ENCODE assay signal across 24 cellular contexts in the genomic region with DNA sequence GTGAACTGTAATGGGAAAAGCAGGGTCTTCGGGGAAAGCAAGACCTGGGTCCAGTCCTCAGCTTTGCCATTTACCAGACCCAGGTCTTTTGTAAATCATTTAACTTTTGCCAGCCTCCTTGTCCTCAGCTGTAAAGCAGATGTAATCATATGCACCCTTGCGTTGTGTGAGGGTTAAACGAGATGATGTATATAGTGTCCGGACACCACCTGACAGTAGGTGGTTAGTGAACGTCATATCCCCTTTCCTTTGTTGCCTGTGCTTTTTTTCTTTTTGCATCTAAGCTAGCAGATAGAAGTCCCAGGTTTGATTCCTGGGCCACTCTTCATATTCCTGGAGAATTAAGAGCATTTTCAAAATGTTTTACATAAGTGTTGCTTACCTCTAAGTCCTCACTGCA. TPM values are rescaled to one million over a fixed set of nuclear protein-coding genes. Genes with fewer than 3 reads are reported as not detected.
DNase-seq lines count a peak whose midpoint lies in the region; ATAC-seq and TF ChIP-seq lines count a peak whose summit lies in the region.
"Had no signal": no experiment of that assay in that cellular context is flagged by ENCODE, and none has a peak within 500 bp of the region (broad histone marks: within the 10 kb centered on the region; RNA-seq: fewer than 3 reads in every experiment).

No MANE protein-coding gene starts in this region.

- H4K20me1 ChIP-seq in Loucy (ENCODE audit: insufficient read depth, low read length, poor library complexity, severe bottlenecking) = no peaks in the 10 kb centered on the region
- H4K20me1 ChIP-seq: BLaER1 treated with 17β-estradiol and CSF1 and Interleukin-3, amounts not matched to agents 10 nM and 100 nM had no signal

- H3K27me3 ChIP-seq in Loucy (ENCODE audit: insufficient read depth, low read length, poor library complexity, severe bottlenecking) = no peaks in the 10 kb centered on the region
- H3K27me3 ChIP-seq: BLaER1 treated with 17β-estradiol and CSF1 and Interleukin-3, amounts not matched to agents 10 nM and 100 nM; brain microvascular endothelial cell; esophagus muscularis mucosa; gastrocnemius medialis; vagina had no signal

- peak; percentile 22 for ATAC-seq in stimulated activated effector memory CD8-positive, alpha-beta T cell treated with anti-CD3 and anti-CD28 coated beads, Interleukin-12 subunit alpha, Interleukin-12 subunit beta, amount 100 ng/mL, for 72 hours
- ATAC-seq in HG03460 (IDR thresholded peaks at IDR 0.05; ENCODE audit: unreplicated experiment) = no peak
- ATAC-seq: gastrocnemius medialis, Right ventricle myocardium inferior had no signal

- H3F3A ChIP-seq in Loucy (ENCODE audit: low read depth) = no peaks in the 10 kb centered on the region

- peaks cover 28% of the 10 kb centered on the region for H3K4me1 ChIP-seq in Loucy (ENCODE audit: insufficient read depth, low read length, poor library complexity, severe bottlenecking)

- no peaks in the 10 kb centered on the region for H3K27me3 Mint-ChIP-seq in activated naive CD4-positive, alpha-beta T cell treated with anti-CD3 and anti-CD28 coated beads for 36 hours (ENCODE audit: low read depth)
- H3K27me3 Mint-ChIP-seq in activated naive CD8-positive, alpha-beta T cell treated with anti-CD3 and anti-CD28 coated beads for 36 hours = no peaks in the 10 kb centered on the region

- no peaks in the 10 kb centered on the region for H3K9me3 ChIP-seq in Loucy (ENCODE audit: insufficient read depth, low read depth, low read length)
- H3K9me3 ChIP-seq: BLaER1 treated with 17β-estradiol and CSF1 and Interleukin-3, amounts not matched to agents 10 nM and 100 nM; esophagus muscularis mucosa; gastrocnemius medialis; mucosa of descending colon; thoracic aorta; vagina had no signal

- H3K79me2 ChIP-seq in Loucy (ENCODE audit: insufficient read depth, low read length) = no peaks in the 10 kb centered on the region

- no peak for TF ChIP-seq CTCF in Loucy (conservative IDR thresholded peaks at IDR 0.05; ENCODE audit: low read length)

- peak; percentile 51 for DNase-seq in activated naive CD4-positive, alpha-beta T cell treated with anti-CD3 and anti-CD28 coated beads for 36 hours
- no peak for DNase-seq in activated naive CD4-positive, alpha-beta T cell treated with anti-CD3 and anti-CD28 coated beads, Interleukin-2, amount 50 U/mL, for 16 hours
- no peak for DNase-seq in activated naive CD8-positive, alpha-beta T cell treated with anti-CD3 and anti-CD28 coated beads for 36 hours
- peak in 1 of 2 donors; percentile 47 for DNase-seq in stimulated activated effector memory CD8-positive, alpha-beta T cell treated with anti-CD3 and anti-CD28 coated beads, Interleukin-12 subunit alpha, Interleukin-12 subunit beta, amount 100 ng/mL, for 72 hours (ENCODE audit: low spot score in 2 of 2)
- DNase-seq in CD1c-positive myeloid dendritic cell (ENCODE audit: extremely low spot score) = no peak
- no peak for DNase-seq in NK-92 treated with Interleukin-12 subunit alpha and Interleukin-12 subunit beta, amount 100 ng/mL, for 24 hours (lab: John Stamatoyannopoulos, UW)
- DNase-seq: activated CD4-positive, alpha-beta T cell treated with anti-CD3 and anti-CD28 coated beads for 1 hour; brain microvascular endothelial cell; gastrocnemius medialis; HFFc6; hypothalamus; mucosa of descending colon; NCI-H1048; NCI-H1930; NCI-H2227 treated with DMSO at 0.1 percent for 48 hours had no signal

- H3K9me3 Mint-ChIP-seq in activated naive CD4-positive, alpha-beta T cell treated with anti-CD3 and anti-CD28 coated beads for 36 hours = no peaks in the 10 kb centered on the region
- peaks cover 6% of the 10 kb centered on the region for H3K9me3 Mint-ChIP-seq in activated naive CD8-positive, alpha-beta T cell treated with anti-CD3 and anti-CD28 coated beads for 36 hours
- H3K9me3 Mint-ChIP-seq in stimulated activated effector memory CD8-positive, alpha-beta T cell treated with anti-CD3 and anti-CD28 coated beads, Interleukin-12 subunit alpha, Interleukin-12 subunit beta, amount 100 ng/mL, for 72 hours = no peaks in the 10 kb centered on the region
- H3K9me3 Mint-ChIP-seq: HFFc6 had no signal

- H3K27ac Mint-ChIP-seq in activated naive CD4-positive, alpha-beta T cell treated with anti-CD3 and anti-CD28 coated beads for 36 hours = peak overlapping the region; percentile 97
- H3K27ac Mint-ChIP-seq in activated naive CD8-positive, alpha-beta T cell treated with anti-CD3 and anti-CD28 coated beads for 36 hours = peak overlapping the region; percentile 82
- peak overlapping the region; percentile 94 for H3K27ac Mint-ChIP-seq in stimulated activated effector memory CD8-positive, alpha-beta T cell treated with anti-CD3 and anti-CD28 coated beads, Interleukin-12 subunit alpha, Interleukin-12 subunit beta, amount 100 ng/mL, for 72 hours
- H3K27ac Mint-ChIP-seq: HFFc6 had no signal

- H3K4me2 ChIP-seq in Loucy (ENCODE audit: low read depth, low read length, poor library complexity, severe bottlenecking) = peak overlapping the region; percentile 29

- no peak overlapping the region for H3K4me3 ChIP-seq in Loucy (ENCODE audit: low read length, poor library complexity, severe bottlenecking)
- H3K4me3 ChIP-seq: BLaER1 treated with 17β-estradiol and CSF1 and Interleukin-3, amounts not matched to agents 10 nM and 100 nM; esophagus muscularis mucosa; gastrocnemius medialis; mucosa of descending colon; thoracic aorta; vagina had no signal

- H3K4me3 Mint-ChIP-seq in activated naive CD4-positive, alpha-beta T cell treated with anti-CD3 and anti-CD28 coated beads for 36 hours = peak overlapping the region; percentile 47
- peak overlapping the region; percentile 52 for H3K4me3 Mint-ChIP-seq in activated naive CD8-positive, alpha-beta T cell treated with anti-CD3 and anti-CD28 coated beads for 36 hours
- H3K4me3 Mint-ChIP-seq in stimulated activated effector memory CD8-positive, alpha-beta T cell treated with anti-CD3 and anti-CD28 coated beads, Interleukin-12 subunit alpha, Interleukin-12 subunit beta, amount 100 ng/mL, for 72 hours = peak overlapping the region; percentile 66
- H3K4me3 Mint-ChIP-seq: HFFc6 had no signal

- H3K36me3 ChIP-seq in Loucy (ENCODE audit: insufficient read depth, low read length) = no peaks in the 10 kb centered on the region
- H3K36me3 ChIP-seq: brain microvascular endothelial cell, esophagus muscularis mucosa, gastrocnemius medialis, thoracic aorta, vagina had no signal

- H3K36me3 Mint-ChIP-seq in activated naive CD4-positive, alpha-beta T cell treated with anti-CD3 and anti-CD28 coated beads for 36 hours (ENCODE audit: low read depth) = peaks cover 70% of the 10 kb centered on the region
- peaks cover 78% of the 10 kb centered on the region for H3K36me3 Mint-ChIP-seq in activated naive CD8-positive, alpha-beta T cell treated with anti-CD3 and anti-CD28 coated beads for 36 hours
- peaks cover 100% of the 10 kb centered on the region for H3K36me3 Mint-ChIP-seq in stimulated activated effector memory CD8-positive, alpha-beta T cell treated with anti-CD3 and anti-CD28 coated beads, Interleukin-12 subunit alpha, Interleukin-12 subunit beta, amount 100 ng/mL, for 72 hours

- H2AFZ ChIP-seq in Loucy (ENCODE audit: low read length) = peak overlapping the region; percentile 70

- no peak overlapping the region for H3K9ac ChIP-seq in Loucy (ENCODE audit: low read depth, low read length, poor library complexity, severe bottlenecking)
- H3K9ac ChIP-seq: BLaER1 treated with 17β-estradiol and CSF1 and Interleukin-3, amounts not matched to agents 10 nM and 100 nM had no signal

- H3K9me2 ChIP-seq in Loucy (replicated peaks; ENCODE audit: low read depth, low read length) = no peaks in the 10 kb centered on the region

- intact Hi-C loops in activated naive CD4-positive, alpha-beta T cell treated with anti-CD3 and anti-CD28 coated beads for 36 hours (cut with micrococcal nuclease) = loop anchor here (5.0 kb wide), 2 partner anchors 284 to 354 kb away; a partner anchor contains a TSS

- CTCF ChIA-PET in activated naive CD4-positive, alpha-beta T cell treated with anti-CD3 and anti-CD28 coated beads for 36 hours (lab: Charles Lee) = interaction anchor here (1.3 to 4.5 kb wide), 4 partner anchors 10 to 164 kb away, joined by 4 to 20 read pairs (median 6); no protein-coding TSS in a partner anchor

- H3K4me1 Mint-ChIP-seq in activated naive CD4-positive, alpha-beta T cell treated with anti-CD3 and anti-CD28 coated beads for 36 hours (ENCODE audit: low read depth) = peaks cover 90% of the 10 kb centered on the region
- H3K4me1 Mint-ChIP-seq in activated naive CD8-positive, alpha-beta T cell treated with anti-CD3 and anti-CD28 coated beads for 36 hours = peaks cover 81% of the 10 kb centered on the region
- peaks cover 77% of the 10 kb centered on the region for H3K4me1 Mint-ChIP-seq in stimulated activated effector memory CD8-positive, alpha-beta T cell treated with anti-CD3 and anti-CD28 coated beads, Interleukin-12 subunit alpha, Interleukin-12 subunit beta, amount 100 ng/mL, for 72 hours

RNA-seq across cellular contexts. Expression of a gene that starts 28.5 kb away (rescaled TPM):
- 10 to 100 TPM; 76.5 to 82.9 TPM for total RNA-seq in activated naive CD4-positive, alpha-beta T cell treated with anti-CD3 and anti-CD28 coated beads for 36 hours
- total RNA-seq in activated naive CD8-positive, alpha-beta T cell treated with anti-CD3 and anti-CD28 coated beads for 36 hours = 10 to 100 TPM; 39.8 to 40.2 TPM
- total RNA-seq: G401, HFFc6, LHCN-M2 had no signal
